10 cellular contexts compared by ENCODE assay signal in genomic region chr20:23050847-23051627, GRCh38. TPM values are rescaled to one million over a fixed set of nuclear protein-coding genes. Genes with fewer than 3 reads are reported as not detected.
DNase-seq lines count a peak whose midpoint lies in the region; ATAC-seq, FAIRE-seq and TF ChIP-seq lines count a peak whose summit lies in the region.
"Had no signal": no experiment of that assay in that cellular context is flagged by ENCODE, and none has a peak within 500 bp of the region (broad histone marks: within the 10 kb centered on the region; RNA-seq: fewer than 3 reads in every experiment).

No MANE protein-coding gene starts in this region.

- no peaks in the 10 kb centered on the region for H3K4me1 ChIP-seq in GM12878 (ENCODE audit: control insufficient read depth, insufficient read depth, low read length)

- DNase-seq in GM06990 (ENCODE audit: extremely low read depth, insufficient read length) = peak; percentile 41
- peak; percentile 22 for DNase-seq in NCI-H146 treated with DMSO at 0.1 percent for 48 hours (lab: John Stamatoyannopoulos, UW; ENCODE audit: unreplicated experiment)
- DNase-seq in GM12878 (ENCODE audit: low read depth, low spot score) = no peak
- DNase-seq in renal cortical epithelial cell (ENCODE audit: low read depth) = peak; percentile 65
- DNase-seq in NCI-H1048 (lab: John Stamatoyannopoulos, UW) = no peak
- no peak for DNase-seq in CD4-positive, alpha-beta T cell

- no peaks in the 10 kb centered on the region for H3K79me2 ChIP-seq in GM12878 (ENCODE audit: control insufficient read depth, insufficient read depth, low read length)

- 18% methylated on average over 40 of the region's 46 CpGs for WGBS in GM12878 (ENCODE audit: insufficient coverage, insufficient replicate concordance, low lambda C conversion rate, missing lambda C conversion rate)

- H3K4me1 Mint-ChIP-seq in CD4-positive, alpha-beta T cell (ENCODE audit: low read depth) = peaks cover 6% of the 10 kb centered on the region

- in situ Hi-C loops in GM12878 (cut with MboI) = no loop called here

- CTCF ChIA-PET in GM12878 (lab: Yijun Ruan, JAX) = interaction anchor here (0.7 to 5.3 kb wide), 31 partner anchors 11 to 361 kb away, joined by 3 to 34 read pairs (median 4); partner anchors contain the start of gene NXT1
- CTCF ChIA-PET in CD4-positive, alpha-beta T cell (lab: Charles Lee) = no interaction called here

- ATAC-seq in GM12878 (peak; percentile 64), HG03045 (IDR thresholded peaks at IDR 0.05; ENCODE audit: unreplicated experiment) (no peak)
- ATAC-seq in CD4-positive, alpha-beta T cell (ENCODE audit: poor library complexity) = no peak

- H3K4me3 ChIP-seq in GM06990 (replicated peaks; ENCODE audit: low read depth, low read length) = peak overlapping the region; percentile 32; the same call in 1 of the 2 replicates
- no peak overlapping the region for H3K4me3 ChIP-seq in GM12878
- H3K4me3 ChIP-seq in iPS-11a (ENCODE audit: low read depth, low read length) = peak overlapping the region; percentile 65

- no peaks in the 10 kb centered on the region for H3K9me3 Mint-ChIP-seq in CD4-positive, alpha-beta T cell
- H3K9me3 Mint-ChIP-seq: stimulated activated naive CD8-positive, alpha-beta T cell treated with anti-CD3 and anti-CD28 coated beads, Interleukin-15, Interleukin-2, amounts not matched to agents 100 ng/mL and 50 ng/mL, for 24 hours; T-helper 1 cell treated with Interleukin-12 subunit alpha and Interleukin-12 subunit beta and Interleukin-4 antibody, amounts not matched to agents 30 μg/mL and 1 μg/mL, for 36 hours had no signal

- peaks cover 45% of the 10 kb centered on the region for H3K27me3 Mint-ChIP-seq in CD4-positive, alpha-beta T cell

- TF ChIP-seq POLR2A in GM12878 (IDR thresholded peaks at IDR 0.05; ENCODE audit: low read depth, low read length) = no peak

- RAD21 ChIA-PET in GM12878 (lab: Charles Lee; ENCODE audit: unreplicated experiment) = interaction anchor here (0.9 to 3.5 kb wide), 13 partner anchors 28 to 360 kb away, joined by 3 to 25 read pairs (median 5); no protein-coding TSS in a partner anchor

- no peaks in the 10 kb centered on the region for H3K36me3 Mint-ChIP-seq in CD4-positive, alpha-beta T cell (ENCODE audit: low read depth)

- POLR2A ChIA-PET in GM12878 (lab: Charles Lee) = interaction anchor here (1.5 kb wide), 1 partner anchor 150 kb away, joined by 5 read pairs; no protein-coding TSS in a partner anchor
- POLR2A ChIA-PET in CD4-positive, alpha-beta T cell (lab: Charles Lee) = no interaction called here

- H3K36me3 ChIP-seq in GM06990 (ENCODE audit: control insufficient read depth, insufficient read depth, low read length) (no peaks in the 10 kb centered on the region), GM12878 (ENCODE audit: control insufficient read depth in 2 of 2, insufficient read depth in 2 of 2, low read length in 1 of 2) (no peaks in the 10 kb centered on the region; a peak in 1 of 4 replicates)

- H3K9me3 ChIP-seq in GM12878 (replicated peaks; ENCODE audit: control insufficient read depth, insufficient read depth, low read length) = no peaks in the 10 kb centered on the region; the same call in 2 of the 3 replicates
- H3K9me3 ChIP-seq in CD4-positive, alpha-beta T cell (ENCODE audit: control insufficient read depth, low read length) = no peaks in the 10 kb centered on the region

- peak; percentile 77 for TF ChIP-seq CTCF in GM06990 (IDR thresholded peaks at IDR 0.05; ENCODE audit: insufficient read depth, low read length, poor library complexity, severe bottlenecking)
- peak; percentile 42 to 54 (median 49); a peak in 4 of 6 replicates for TF ChIP-seq CTCF in GM12878 (IDR thresholded peaks at IDR 0.05 in 2 of 3, conservative IDR thresholded peaks at IDR 0.05 in 1 of 3; ENCODE audit: control insufficient read depth in 2 of 3, extremely low read depth in 1 of 3, insufficient read depth in 1 of 3, low read depth in 3 of 3, low read length in 3 of 3)
- no peak for TF ChIP-seq CTCF in CD4-positive, alpha-beta T cell (IDR thresholded peaks at IDR 0.05)

- no peak overlapping the region for H2AFZ ChIP-seq in GM12878 (ENCODE audit: control insufficient read depth, low read depth, low read length)

- H3K27me3 ChIP-seq in GM06990 (replicated peaks; ENCODE audit: control insufficient read depth, insufficient read depth, low read length) = peaks cover 2% of the 10 kb centered on the region; the same call in 1 of the 2 replicates
- H3K27me3 ChIP-seq in GM12878 (replicated peaks in 1 of 2; ENCODE audit: control insufficient read depth in 2 of 2, insufficient read depth in 2 of 2, low read length in 1 of 2) = peaks cover 8% of the 10 kb centered on the region in 2 experiments; a peak in 3 of 4 replicates
- H3K27me3 ChIP-seq in CD4-positive, alpha-beta T cell (ENCODE audit: control insufficient read depth, insufficient read depth, low read length) = peaks cover 51% of the 10 kb centered on the region

- peak; percentile 84 for TF ChIP-seq RAD21 in GM12878 (IDR thresholded peaks at IDR 0.05; ENCODE audit: insufficient read depth, low read depth, low read length)

- SMC1A ChIA-PET in GM12878 (lab: Charles Lee; ENCODE audit: uncharacterized antibody, unreplicated experiment) = interaction anchor here (0.6 to 4.8 kb wide), 13 partner anchors 11 to 184 kb away, joined by 3 to 32 read pairs (median 5); partner anchors contain the start of gene CD93

- H3K4me3 Mint-ChIP-seq in CD4-positive, alpha-beta T cell = no peak overlapping the region
- H3K4me3 Mint-ChIP-seq: stimulated activated naive CD8-positive, alpha-beta T cell treated with anti-CD3 and anti-CD28 coated beads, Interleukin-15, Interleukin-2, amounts not matched to agents 100 ng/mL and 50 ng/mL, for 24 hours; T-helper 1 cell treated with Interleukin-12 subunit alpha and Interleukin-12 subunit beta and Interleukin-4 antibody, amounts not matched to agents 30 μg/mL and 1 μg/mL, for 36 hours had no signal

- no peak for TF ChIP-seq EP300 in GM12878 (IDR thresholded peaks at IDR 0.05; ENCODE audit: borderline replicate concordance in 1 of 2, control insufficient read depth in 1 of 2, low read depth in 2 of 2, low read length in 2 of 2)

- H3K27ac ChIP-seq in GM12878 (ENCODE audit: control insufficient read depth, insufficient read depth) = no peak overlapping the region
- H3K27ac ChIP-seq in CD4-positive, alpha-beta T cell (ENCODE audit: low read depth, low read length) = no peak overlapping the region

- H3K27ac Mint-ChIP-seq in CD4-positive, alpha-beta T cell = no peak overlapping the region
- H3K27ac Mint-ChIP-seq: stimulated activated naive CD8-positive, alpha-beta T cell treated with anti-CD3 and anti-CD28 coated beads, Interleukin-15, Interleukin-2, amounts not matched to agents 100 ng/mL and 50 ng/mL, for 24 hours; T-helper 1 cell treated with Interleukin-12 subunit alpha and Interleukin-12 subunit beta and Interleukin-4 antibody, amounts not matched to agents 30 μg/mL and 1 μg/mL, for 36 hours had no signal

- no peak overlapping the region for H3K9ac ChIP-seq in GM12878 (ENCODE audit: control insufficient read depth, insufficient read depth, low read length)

- no TSS peak for BruUV-seq in GM12878 (replicated peaks; lab: Mats Ljungman, UMichigan)

- H4K20me1 ChIP-seq in GM12878 (ENCODE audit: control insufficient read depth, insufficient read depth) = no peaks in the 10 kb centered on the region

- H3K4me2 ChIP-seq in GM12878 (ENCODE audit: control insufficient read depth, insufficient read depth) = no peak overlapping the region; the same call in 1 of the 2 replicates

- FAIRE-seq in GM12878 (lab: Jason Lieb, UNC) = no peak

- intact Hi-C loops in GM12878 (cut with micrococcal nuclease; ENCODE audit: unreplicated experiment) = loop anchor here (5.0 to 10.0 kb wide), 2 partner anchors 151 to 294 kb away; no protein-coding TSS in a partner anchor
- intact Hi-C loops in CD4-positive, alpha-beta T cell (cut with DNase I, micrococcal nuclease) = no loop called here

RNA-seq across cellular contexts. Expression of gene THBD, which starts 1.6 kb away (rescaled TPM):
- total RNA-seq in GM12878 (2013; cell fraction: nucleolus; rRNA removed) = not detected in 2 replicates
- total RNA-seq in GM12878 (2014; rRNA removed) (not detected in 2 replicates), GM12878 (2014; rRNA removed; fragmentation: Illumina TruSeq; extraction: Trizol) (not detected in 2 replicates), GM12878 (2021) (0.05 TPM in 1 of 2 replicates, not detected in the other), renal cortical epithelial cell (0.99 and 2.4 TPM in 2 replicates)
- polyA plus RNA-seq in GM12878 (2011; ENCODE audit: low read depth) = not detected
- polyA plus RNA-seq in GM12878 (2011; rRNA removed) (not detected in 2 replicates), GM12878 (2014; fragmentation: Illumina TruSeq; extraction: Trizol) (not detected in 2 replicates), GM12878 (2014; fragmentation: Nextera tagmentation; extraction: Ambion mirVana) (not detected), GM12878 (2014; rRNA removed) (not detected in 2 replicates), GM12878 (2016; fragmentation: Nextera tagmentation; extraction: Ambion mirVana) (not detected)
- not detected in 2 replicates for polyA plus RNA-seq in GM12878 (2011; cell fraction: cytosol; rRNA removed)
- polyA plus RNA-seq in GM12878 (2011; cell fraction: nucleus; rRNA removed) = 0.03 TPM in 1 of 2 replicates, not detected in the other
- not detected in 2 replicates for polyA plus RNA-seq in GM12878 (2012)
- not detected in 2 replicates for polyA minus RNA-seq in GM12878 (2011; rRNA and poly(A)+ RNA removed)
- polyA minus RNA-seq in GM12878 (2011; cell fraction: cytosol; rRNA and poly(A)+ RNA removed) = not detected in 2 replicates
- polyA minus RNA-seq in GM12878 (2011; cell fraction: nucleus; rRNA and poly(A)+ RNA removed) = not detected in 2 replicates
- total RNA-seq in CD4-positive, alpha-beta T cell = 1 to 10 TPM; 2.2 to 2.4 TPM

RNA-seq across cellular contexts. Expression of gene SSTR4, which starts 15.9 kb away (rescaled TPM):
- total RNA-seq in GM12878 (2013; cell fraction: nucleolus; rRNA removed) = not detected in 2 replicates
- total RNA-seq in GM12878 (2014; rRNA removed) (not detected in 2 replicates), GM12878 (2014; rRNA removed; fragmentation: Illumina TruSeq; extraction: Trizol) (not detected in 2 replicates), GM12878 (2021) (not detected in 2 replicates), renal cortical epithelial cell (not detected in 2 replicates)
- not detected for polyA plus RNA-seq in GM12878 (2011; ENCODE audit: low read depth)
- polyA plus RNA-seq in GM12878 (2011; rRNA removed) (not detected in 2 replicates), GM12878 (2014; fragmentation: Illumina TruSeq; extraction: Trizol) (not detected in 2 replicates), GM12878 (2014; fragmentation: Nextera tagmentation; extraction: Ambion mirVana) (not detected), GM12878 (2014; rRNA removed) (not detected in 2 replicates), GM12878 (2016; fragmentation: Nextera tagmentation; extraction: Ambion mirVana) (not detected)
- polyA plus RNA-seq in GM12878 (2011; cell fraction: cytosol; rRNA removed) = not detected in 2 replicates
- polyA plus RNA-seq in GM12878 (2011; cell fraction: nucleus; rRNA removed) = not detected in 2 replicates
- not detected in 2 replicates for polyA plus RNA-seq in GM12878 (2012)
- not detected in 2 replicates for polyA minus RNA-seq in GM12878 (2011; rRNA and poly(A)+ RNA removed)
- polyA minus RNA-seq in GM12878 (2011; cell fraction: cytosol; rRNA and poly(A)+ RNA removed) = not detected in 2 replicates
- polyA minus RNA-seq in GM12878 (2011; cell fraction: nucleus; rRNA and poly(A)+ RNA removed) = not detected in 2 replicates
- total RNA-seq in CD4-positive, alpha-beta T cell = not detected

RNA-seq across cellular contexts. Expression of gene CD93, which starts 35.1 kb away (rescaled TPM):
- 1.5 and 1.8 TPM in 2 replicates for total RNA-seq in GM12878 (2013; cell fraction: nucleolus; rRNA removed)
- 2.3 and 2.7 TPM in 2 replicates for total RNA-seq in GM12878 (2014; rRNA removed)
- 1.3 TPM in 2 replicates for total RNA-seq in GM12878 (2014; rRNA removed; fragmentation: Illumina TruSeq; extraction: Trizol)
- 2.5 and 2.6 TPM in 2 replicates for total RNA-seq in GM12878 (2021)
- 0.26 TPM for polyA plus RNA-seq in GM12878 (2011; ENCODE audit: low read depth)
- 0.20 and 0.22 TPM in 2 replicates for polyA plus RNA-seq in GM12878 (2011; rRNA removed)
- polyA plus RNA-seq in GM12878 (2011; cell fraction: cytosol; rRNA removed) = 0.15 and 0.17 TPM in 2 replicates
- 0.18 and 0.30 TPM in 2 replicates for polyA plus RNA-seq in GM12878 (2011; cell fraction: nucleus; rRNA removed)
- polyA plus RNA-seq in GM12878 (2012) = 0.24 and 0.28 TPM in 2 replicates
- polyA plus RNA-seq in GM12878 (2014; fragmentation: Illumina TruSeq; extraction: Trizol) = 1.6 TPM in 2 replicates
- polyA plus RNA-seq in GM12878 (2014; fragmentation: Nextera tagmentation; extraction: Ambion mirVana) = under 1 TPM; 0.35 to 0.55 TPM
- 1.3 and 1.5 TPM in 2 replicates for polyA plus RNA-seq in GM12878 (2014; rRNA removed)
- polyA plus RNA-seq in GM12878 (2016; fragmentation: Nextera tagmentation; extraction: Ambion mirVana) = under 1 TPM; 0.27 to 0.30 TPM
- polyA minus RNA-seq in GM12878 (2011; rRNA and poly(A)+ RNA removed) = 0.26 and 0.29 TPM in 2 replicates
- 0.10 TPM in 1 of 2 replicates, not detected in the other for polyA minus RNA-seq in GM12878 (2011; cell fraction: cytosol; rRNA and poly(A)+ RNA removed)
- 0.12 and 0.29 TPM in 2 replicates for polyA minus RNA-seq in GM12878 (2011; cell fraction: nucleus; rRNA and poly(A)+ RNA removed)
- total RNA-seq in renal cortical epithelial cell = 0.30 and 0.35 TPM in 2 replicates
- total RNA-seq in CD4-positive, alpha-beta T cell = 1 to 10 TPM; 1.1 TPM

Comparison
In these comparisons a context has a peak if more than half of its experiments do, and no peak if none do; other contexts are left out.
1. DNase-seq: peak in GM06990 (single experiment), NCI-H146 treated with DMSO at 0.1 percent for 48 hours (single experiment) and renal cortical epithelial cell (single experiment); none in GM12878 (single experiment), NCI-H1048 (single experiment) and CD4-positive, alpha-beta T cell (0 of 10).